ENCODE assay signal across 1 cellular context in the genomic region with DNA sequence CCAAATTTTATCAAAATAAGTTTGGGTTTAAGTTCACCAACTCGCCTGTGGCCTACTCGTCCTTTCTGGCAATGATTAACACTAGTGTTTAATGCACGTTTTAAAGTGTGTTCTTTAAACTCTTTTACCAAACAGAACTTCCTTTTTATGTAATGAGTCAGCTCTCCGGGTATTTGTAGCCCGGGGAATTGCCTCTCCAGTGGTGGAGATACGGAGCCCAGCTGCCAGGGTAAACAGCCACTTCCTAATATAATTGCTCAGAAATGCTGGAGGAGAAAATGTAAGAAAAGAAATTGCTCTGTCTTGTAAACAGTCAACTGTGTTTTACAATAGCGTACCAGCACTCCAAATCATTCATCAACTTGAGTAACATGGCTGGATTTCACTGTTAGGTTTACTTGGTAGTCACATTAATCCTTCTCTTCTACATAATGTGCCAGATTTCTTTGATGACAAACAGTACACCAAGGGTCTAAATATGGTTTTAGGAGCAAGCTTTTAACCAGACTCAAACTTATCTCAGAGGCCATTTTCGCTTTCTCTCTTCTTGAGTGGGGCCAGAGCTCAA.
TF ChIP-seq lines count a peak whose summit lies in the region.

No MANE protein-coding gene starts in this region.

TF ChIP-seq in K562, 482 proteins besides CTCF, POLR2A, EP300 and RAD21 (continued from another document and continues in another):
- TF ChIP-seq, protein P1, sequence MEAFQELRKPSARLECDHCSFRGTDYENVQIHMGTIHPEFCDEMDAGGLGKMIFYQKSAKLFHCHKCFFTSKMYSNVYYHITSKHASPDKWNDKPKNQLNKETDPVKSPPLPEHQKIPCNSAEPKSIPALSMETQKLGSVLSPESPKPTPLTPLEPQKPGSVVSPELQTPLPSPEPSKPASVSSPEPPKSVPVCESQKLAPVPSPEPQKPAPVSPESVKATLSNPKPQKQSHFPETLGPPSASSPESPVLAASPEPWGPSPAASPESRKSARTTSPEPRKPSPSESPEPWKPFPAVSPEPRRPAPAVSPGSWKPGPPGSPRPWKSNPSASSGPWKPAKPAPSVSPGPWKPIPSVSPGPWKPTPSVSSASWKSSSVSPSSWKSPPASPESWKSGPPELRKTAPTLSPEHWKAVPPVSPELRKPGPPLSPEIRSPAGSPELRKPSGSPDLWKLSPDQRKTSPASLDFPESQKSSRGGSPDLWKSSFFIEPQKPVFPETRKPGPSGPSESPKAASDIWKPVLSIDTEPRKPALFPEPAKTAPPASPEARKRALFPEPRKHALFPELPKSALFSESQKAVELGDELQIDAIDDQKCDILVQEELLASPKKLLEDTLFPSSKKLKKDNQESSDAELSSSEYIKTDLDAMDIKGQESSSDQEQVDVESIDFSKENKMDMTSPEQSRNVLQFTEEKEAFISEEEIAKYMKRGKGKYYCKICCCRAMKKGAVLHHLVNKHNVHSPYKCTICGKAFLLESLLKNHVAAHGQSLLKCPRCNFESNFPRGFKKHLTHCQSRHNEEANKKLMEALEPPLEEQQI (IDR thresholded peaks at IDR 0.05) = no peak
- TF ChIP-seq, protein P2, sequence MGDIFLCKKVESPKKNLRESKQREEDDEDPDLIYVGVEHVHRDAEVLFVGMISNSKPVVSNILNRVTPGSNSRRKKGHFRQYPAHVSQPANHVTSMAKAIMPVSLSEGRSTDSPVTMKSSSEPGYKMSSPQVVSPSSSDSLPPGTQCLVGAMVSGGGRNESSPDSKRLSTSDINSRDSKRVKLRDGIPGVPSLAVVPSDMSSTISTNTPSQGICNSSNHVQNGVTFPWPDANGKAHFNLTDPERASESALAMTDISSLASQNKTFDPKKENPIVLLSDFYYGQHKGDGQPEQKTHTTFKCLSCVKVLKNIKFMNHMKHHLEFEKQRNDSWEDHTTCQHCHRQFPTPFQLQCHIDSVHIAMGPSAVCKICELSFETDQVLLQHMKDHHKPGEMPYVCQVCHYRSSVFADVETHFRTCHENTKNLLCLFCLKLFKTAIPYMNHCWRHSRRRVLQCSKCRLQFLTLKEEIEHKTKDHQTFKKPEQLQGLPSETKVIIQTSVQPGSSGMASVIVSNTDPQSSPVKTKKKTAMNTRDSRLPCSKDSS (IDR thresholded peaks at IDR 0.05; ENCODE audit: low read depth, partially characterized antibody) = no peak
- TF ChIP-seq BHLHE40 (IDR thresholded peaks at IDR 0.05; ENCODE audit: low read length) (peak; percentile 40; the same call in 1 of the 2 replicates), JUND (IDR thresholded peaks at IDR 0.05; ENCODE audit: borderline replicate concordance, low read depth, low read length) (peak; percentile 78), JUND (tag; IDR thresholded peaks at IDR 0.05; ENCODE audit: borderline replicate concordance, low read depth, low read length) (peak; percentile 75; the same call in 1 of the 3 replicates), RBM34 (IDR thresholded peaks at IDR 0.05; ENCODE audit: borderline replicate concordance, insufficient read depth, low read length) (no peak), MAFF (IDR thresholded peaks at IDR 0.05; ENCODE audit: low read length) (no peak; the same call in 1 of the 2 replicates), TSHZ1 (CRISPR knock-in tag; IDR thresholded peaks at IDR 0.05) (no peak), ZNF384 (IDR thresholded peaks at IDR 0.05; ENCODE audit: low read depth, low read length) (no peak), ZNF277 (CRISPR knock-in tag; IDR thresholded peaks at IDR 0.05; ENCODE audit: borderline replicate concordance) (no peak), DNMT1 (IDR thresholded peaks at IDR 0.05) (no peak), ZNF584 (CRISPR knock-in tag; IDR thresholded peaks at IDR 0.05; ENCODE audit: low read depth) (peak; percentile 75), ZNF561 (CRISPR knock-in tag; conservative IDR thresholded peaks at IDR 0.05) (no peak), ETS2 (tag; IDR thresholded peaks at IDR 0.05; ENCODE audit: borderline replicate concordance, poor library complexity, severe bottlenecking) (no peak), ZNF76 (CRISPR knock-in tag; IDR thresholded peaks at IDR 0.05; ENCODE audit: borderline replicate concordance) (no peak), MTA3 (IDR thresholded peaks at IDR 0.05; ENCODE audit: borderline replicate concordance) (no peak), LCOR (CRISPR knock-in tag; IDR thresholded peaks at IDR 0.05) (no peak), ZNF512 (tag; IDR thresholded peaks at IDR 0.05) (no peak), KAT7 (CRISPR knock-in tag; IDR thresholded peaks at IDR 0.05; ENCODE audit: borderline replicate concordance) (no peak), ETS1 (conservative IDR thresholded peaks at IDR 0.05; ENCODE audit: control insufficient read depth, low read depth, low read length) (no peak), POLR2H (tag; IDR thresholded peaks at IDR 0.05; ENCODE audit: low read depth) (0 out of 2 replicates have a peak, but pooled peaks have one; percentile 5), ZNF282 (CRISPR knock-in tag; IDR thresholded peaks at IDR 0.05) (no peak), ZFPM2 (CRISPR knock-in tag; IDR thresholded peaks at IDR 0.05) (no peak), NR2C1 (IDR thresholded peaks at IDR 0.05) (no peak), NR2C1 (tag; IDR thresholded peaks at IDR 0.05) (no peak), TAF9B (IDR thresholded peaks at IDR 0.05; ENCODE audit: partially characterized antibody) (no peak), GABPA (tag; conservative IDR thresholded peaks at IDR 0.05; ENCODE audit: low read depth) (0 out of 2 replicates have a peak, but pooled peaks have one; percentile 20), MAFK (IDR thresholded peaks at IDR 0.05; ENCODE audit: low read length) (peak; percentile 48; the same call in 1 of the 2 replicates), FOXA3 (CRISPR knock-in tag; conservative IDR thresholded peaks at IDR 0.05 in 1 of 2, IDR thresholded peaks at IDR 0.05 in 1 of 2) (peak in 1 of 2 experiments; percentile 69; a peak in 2 of 4 replicates), ELF2 (CRISPR knock-in tag; IDR thresholded peaks at IDR 0.05) (peak; percentile 66; the same call in 1 of the 2 replicates), TOE1 (IDR thresholded peaks at IDR 0.05; ENCODE audit: borderline replicate concordance) (no peak), TOE1 (CRISPR knock-in tag; IDR thresholded peaks at IDR 0.05; ENCODE audit: borderline replicate concordance, low read depth) (no peak), SRSF3 (IDR thresholded peaks at IDR 0.05; ENCODE audit: insufficient read depth, low read length) (no peak), ZNF431 (CRISPR knock-in tag; IDR thresholded peaks at IDR 0.05) (no peak), RHOXF2B (CRISPR knock-in tag; conservative IDR thresholded peaks at IDR 0.05) (no peak), IFI16 (CRISPR knock-in tag; IDR thresholded peaks at IDR 0.05) (no peak), E2F6 (IDR thresholded peaks at IDR 0.05; ENCODE audit: borderline replicate concordance in 1 of 2, extremely low read depth in 1 of 2, insufficient read depth in 1 of 2, insufficient read length in 1 of 2, low read depth in 1 of 2, low read length in 1 of 2, poor library complexity in 1 of 2, severe bottlenecking in 1 of 2) (no peak), CCNT2 (IDR thresholded peaks at IDR 0.05; ENCODE audit: borderline replicate concordance, extremely low read depth, insufficient read length, low read depth, low read length) (no peak), CC2D1A (IDR thresholded peaks at IDR 0.05) (no peak)
